Comparison of ENCODE assay signal across 10 cellular contexts in the genomic region with DNA sequence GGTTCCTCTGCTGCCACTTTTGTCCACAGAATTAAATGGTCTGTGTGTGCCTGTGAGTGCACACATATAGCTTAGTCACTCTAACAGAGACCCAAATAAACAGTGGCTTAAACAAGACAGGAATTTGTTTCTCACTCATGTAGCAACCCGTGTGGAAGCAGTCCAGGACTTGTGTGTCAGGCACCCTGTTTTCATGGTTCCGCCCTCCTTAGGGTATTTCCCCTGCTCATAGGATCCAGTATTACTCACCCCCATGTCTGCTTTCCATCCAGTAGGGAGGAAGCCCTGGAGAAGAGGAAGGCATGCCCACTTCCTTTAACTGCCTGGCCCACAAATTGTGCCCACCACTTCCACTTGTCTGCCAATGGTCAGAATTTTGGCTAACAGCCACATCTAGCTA.
A peak's percentile ranks its signal among the peaks of the same experiment; 100 is the strongest.
DNase-seq lines count a peak whose midpoint lies in the region; ATAC-seq and TF ChIP-seq lines count a peak whose summit lies in the region.
"Had no signal": no experiment of that assay in that cellular context is flagged by ENCODE, and none has a peak within 500 bp of the region (broad histone marks: within the 10 kb centered on the region; RNA-seq: fewer than 3 reads in every experiment).

No MANE protein-coding gene starts in this region.

- TF ChIP-seq CTCF in C4-2B (conservative IDR thresholded peaks at IDR 0.05), result no peak
- TF ChIP-seq CTCF in cardiac fibroblast (IDR thresholded peaks at IDR 0.05; ENCODE audit: low read depth, low read length), result no peak

- peak overlapping the region; percentile 13 for H3K9ac ChIP-seq in mucosa of stomach (ENCODE audit: low read length)
- H3K9ac ChIP-seq: parathyroid adenoma had no signal

- H3K9me3 ChIP-seq in mucosa of stomach (ENCODE audit: control insufficient read depth, low read length), result no peaks in the 10 kb centered on the region

- no peaks in the 10 kb centered on the region for H3K27me3 ChIP-seq in mucosa of stomach (ENCODE audit: control insufficient read depth, insufficient read depth, low read length)

- peak overlapping the region; percentile 96 for H3K27ac ChIP-seq in C4-2B
- H3K27ac ChIP-seq: parathyroid adenoma had no signal

- H3K4me3 ChIP-seq in cardiac fibroblast (replicated peaks in 1 of 2; ENCODE audit: low read depth in 2 of 2, low read length in 2 of 2), result no peak overlapping the region
- H3K4me3 ChIP-seq in mucosa of stomach (ENCODE audit: low read length), result no peak overlapping the region

- H3K36me3 ChIP-seq in mucosa of stomach (ENCODE audit: control insufficient read depth, insufficient read depth, low read length), result no peaks in the 10 kb centered on the region

- no peak for ATAC-seq in GM21723 (IDR thresholded peaks at IDR 0.05; ENCODE audit: unreplicated experiment)

- H3K4me1 ChIP-seq in mucosa of stomach (ENCODE audit: control insufficient read depth, insufficient read depth, low read length), result peaks cover 43% of the 10 kb centered on the region
- H3K4me1 ChIP-seq: parathyroid adenoma had no signal

- peak; percentile 73 to 82 for DNase-seq in Kasumi-1 (lab: John Stamatoyannopoulos, UW)
- DNase-seq in cardiac fibroblast (ENCODE audit: low read depth in 2 of 2), result peak; percentile 89 to 92
- DNase-seq in NCI-H146 (lab: John Stamatoyannopoulos, UW), result no peak
- no peak for DNase-seq in cortex of kidney (lab: John Stamatoyannopoulos, UW)
- no peak for DNase-seq in NCI-H2107 treated with DMSO at 0.1 percent for 48 hours (lab: John Stamatoyannopoulos, UW; ENCODE audit: unreplicated experiment)
- DNase-seq: NCI-H748 treated with DMSO at 0.1 percent for 48 hours had no signal

Comparison
In these comparisons a context has a peak if more than half of its experiments do, and no peak if none do; other contexts are left out.
1. DNase-seq: peak in Kasumi-1 (2 of 2) and cardiac fibroblast (2 of 2); none in NCI-H146 (single experiment), cortex of kidney (single experiment) and NCI-H2107 treated with DMSO at 0.1 percent for 48 hours (single experiment).